In the genomic region with DNA sequence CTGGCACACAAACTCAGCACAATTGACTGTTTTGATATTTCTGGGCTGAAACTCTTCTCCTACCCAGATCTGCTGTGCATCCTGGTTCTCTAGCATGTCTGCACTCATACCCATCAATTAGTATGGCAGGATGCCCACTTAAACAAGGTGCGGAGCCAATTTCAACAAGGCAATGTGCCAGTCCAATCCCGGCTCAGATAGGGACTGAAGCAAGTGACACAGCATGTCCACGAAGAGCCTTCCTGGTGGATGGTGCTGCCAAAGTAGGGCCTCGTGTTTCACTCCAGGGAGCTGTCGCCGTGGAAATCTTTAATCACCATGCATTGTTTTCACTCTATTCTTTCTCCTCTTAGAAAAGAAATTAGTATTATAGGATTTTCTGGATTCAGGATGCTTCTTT, we compare ENCODE assay signal across 1 cellular context.
TF ChIP-seq lines count a peak whose summit lies in the region.

No MANE protein-coding gene starts in this region.

TF ChIP-seq in GM23338, 12 proteins besides CTCF, POLR2A, EP300 and RAD21 (continued from another document):
- TF ChIP-seq, protein P1, sequence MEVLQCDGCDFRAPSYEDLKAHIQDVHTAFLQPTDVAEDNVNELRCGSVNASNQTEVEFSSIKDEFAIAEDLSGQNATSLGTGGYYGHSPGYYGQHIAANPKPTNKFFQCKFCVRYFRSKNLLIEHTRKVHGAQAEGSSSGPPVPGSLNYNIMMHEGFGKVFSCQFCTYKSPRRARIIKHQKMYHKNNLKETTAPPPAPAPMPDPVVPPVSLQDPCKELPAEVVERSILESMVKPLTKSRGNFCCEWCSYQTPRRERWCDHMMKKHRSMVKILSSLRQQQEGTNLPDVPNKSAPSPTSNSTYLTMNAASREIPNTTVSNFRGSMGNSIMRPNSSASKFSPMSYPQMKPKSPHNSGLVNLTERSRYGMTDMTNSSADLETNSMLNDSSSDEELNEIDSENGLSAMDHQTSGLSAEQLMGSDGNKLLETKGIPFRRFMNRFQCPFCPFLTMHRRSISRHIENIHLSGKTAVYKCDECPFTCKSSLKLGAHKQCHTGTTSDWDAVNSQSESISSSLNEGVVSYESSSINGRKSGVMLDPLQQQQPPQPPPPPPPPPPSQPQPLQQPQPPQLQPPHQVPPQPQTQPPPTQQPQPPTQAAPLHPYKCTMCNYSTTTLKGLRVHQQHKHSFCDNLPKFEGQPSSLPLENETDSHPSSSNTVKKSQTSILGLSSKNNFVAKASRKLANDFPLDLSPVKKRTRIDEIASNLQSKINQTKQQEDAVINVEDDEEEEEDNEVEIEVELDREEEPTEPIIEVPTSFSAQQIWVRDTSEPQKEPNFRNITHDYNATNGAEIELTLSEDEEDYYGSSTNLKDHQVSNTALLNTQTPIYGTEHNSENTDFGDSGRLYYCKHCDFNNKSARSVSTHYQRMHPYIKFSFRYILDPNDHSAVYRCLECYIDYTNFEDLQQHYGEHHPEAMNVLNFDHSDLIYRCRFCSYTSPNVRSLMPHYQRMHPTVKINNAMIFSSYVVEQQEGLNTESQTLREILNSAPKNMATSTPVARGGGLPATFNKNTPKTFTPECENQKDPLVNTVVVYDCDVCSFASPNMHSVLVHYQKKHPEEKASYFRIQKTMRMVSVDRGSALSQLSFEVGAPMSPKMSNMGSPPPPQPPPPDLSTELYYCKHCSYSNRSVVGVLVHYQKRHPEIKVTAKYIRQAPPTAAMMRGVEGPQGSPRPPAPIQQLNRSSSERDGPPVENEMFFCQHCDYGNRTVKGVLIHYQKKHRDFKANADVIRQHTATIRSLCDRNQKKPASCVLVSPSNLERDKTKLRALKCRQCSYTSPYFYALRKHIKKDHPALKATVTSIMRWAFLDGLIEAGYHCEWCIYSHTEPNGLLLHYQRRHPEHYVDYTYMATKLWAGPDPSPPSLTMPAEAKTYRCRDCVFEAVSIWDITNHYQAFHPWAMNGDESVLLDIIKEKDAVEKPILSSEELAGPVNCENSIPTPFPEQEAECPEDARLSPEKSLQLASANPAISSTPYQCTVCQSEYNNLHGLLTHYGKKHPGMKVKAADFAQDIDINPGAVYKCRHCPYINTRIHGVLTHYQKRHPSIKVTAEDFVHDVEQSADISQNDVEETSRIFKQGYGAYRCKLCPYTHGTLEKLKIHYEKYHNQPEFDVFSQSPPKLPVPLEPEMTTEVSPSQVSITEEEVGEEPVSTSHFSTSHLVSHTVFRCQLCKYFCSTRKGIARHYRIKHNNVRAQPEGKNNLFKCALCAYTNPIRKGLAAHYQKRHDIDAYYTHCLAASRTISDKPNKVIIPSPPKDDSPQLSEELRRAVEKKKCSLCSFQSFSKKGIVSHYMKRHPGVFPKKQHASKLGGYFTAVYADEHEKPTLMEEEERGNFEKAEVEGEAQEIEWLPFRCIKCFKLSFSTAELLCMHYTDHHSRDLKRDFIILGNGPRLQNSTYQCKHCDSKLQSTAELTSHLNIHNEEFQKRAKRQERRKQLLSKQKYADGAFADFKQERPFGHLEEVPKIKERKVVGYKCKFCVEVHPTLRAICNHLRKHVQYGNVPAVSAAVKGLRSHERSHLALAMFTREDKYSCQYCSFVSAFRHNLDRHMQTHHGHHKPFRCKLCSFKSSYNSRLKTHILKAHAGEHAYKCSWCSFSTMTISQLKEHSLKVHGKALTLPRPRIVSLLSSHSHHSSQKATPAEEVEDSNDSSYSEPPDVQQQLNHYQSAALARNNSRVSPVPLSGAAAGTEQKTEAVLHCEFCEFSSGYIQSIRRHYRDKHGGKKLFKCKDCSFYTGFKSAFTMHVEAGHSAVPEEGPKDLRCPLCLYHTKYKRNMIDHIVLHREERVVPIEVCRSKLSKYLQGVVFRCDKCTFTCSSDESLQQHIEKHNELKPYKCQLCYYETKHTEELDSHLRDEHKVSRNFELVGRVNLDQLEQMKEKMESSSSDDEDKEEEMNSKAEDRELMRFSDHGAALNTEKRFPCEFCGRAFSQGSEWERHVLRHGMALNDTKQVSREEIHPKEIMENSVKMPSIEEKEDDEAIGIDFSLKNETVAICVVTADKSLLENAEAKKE (CRISPR knock-in tag; IDR thresholded peaks at IDR 0.05): no peak
- TF ChIP-seq EZH2phosphoT487 (IDR thresholded peaks at IDR 0.05; ENCODE audit: unreplicated experiment) (no peak), NANOG (IDR thresholded peaks at IDR 0.05; ENCODE audit: borderline replicate concordance) (no peak)
